Comparison of ENCODE assay signal across 22 cellular contexts in the genomic region with DNA sequence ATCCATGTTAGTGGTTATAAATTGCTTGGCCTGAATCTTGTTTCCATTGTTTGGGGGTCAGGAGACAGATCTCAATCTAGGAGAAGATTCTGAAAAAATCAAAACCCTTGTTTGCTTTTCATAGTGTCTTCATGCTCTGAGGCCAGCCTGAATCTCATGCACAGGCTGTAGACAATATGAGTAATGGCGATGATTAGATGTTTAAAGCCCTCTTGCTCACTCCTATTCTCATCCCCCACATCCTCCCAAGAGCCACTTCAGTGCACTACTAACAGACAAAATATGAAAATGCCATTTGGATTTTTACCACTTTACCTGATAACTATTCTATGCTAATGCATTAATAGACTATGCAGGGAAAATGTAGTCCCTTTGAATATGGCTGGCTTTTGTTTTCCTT.
DNase-seq lines count a peak whose midpoint lies in the region; ATAC-seq and TF ChIP-seq lines count a peak whose summit lies in the region.
"Had no signal": no experiment of that assay in that cellular context is flagged by ENCODE, and none has a peak within 500 bp of the region (broad histone marks: within the 10 kb centered on the region; RNA-seq: fewer than 3 reads in every experiment).

No MANE protein-coding gene starts in this region.

- H2AFZ ChIP-seq in IMR-90 (replicated peaks; ENCODE audit: low read length, poor library complexity), result no peak overlapping the region
- H2AFZ ChIP-seq: PC-9 had no signal

- H2BK20ac ChIP-seq in IMR-90 (ENCODE audit: low read depth, low read length), result no peak overlapping the region

- CTCF ChIA-PET in IMR-90 (lab: Yijun Ruan, JAX), result interaction anchor here (0.7 to 1.4 kb wide), 2 partner anchors 18 to 126 kb away, joined by 4 read pairs; no protein-coding TSS in a partner anchor

- H3K18ac ChIP-seq in IMR-90 (ENCODE audit: low read depth, low read length), result peak overlapping the region; percentile 54; the same call in 1 of the 2 replicates

- H2BK120ac ChIP-seq in IMR-90 (ENCODE audit: low read depth, low read length), result peak overlapping the region; percentile 63; the same call in 1 of the 2 replicates

- H2AK5ac ChIP-seq in IMR-90 (ENCODE audit: low read depth, low read length), result no peak overlapping the region

- POLR2A ChIA-PET in IMR-90 (lab: Charles Lee; ENCODE audit: unreplicated experiment), result no interaction called here

- dilution Hi-C loops in IMR-90 (cut with HindIII; ENCODE audit: low sequenced_read_pairs, unreplicated experiment), result no loop called here

- no peak for TF ChIP-seq CTCF in AG10803 (conservative IDR thresholded peaks at IDR 0.05; ENCODE audit: low read length)
- no peak for TF ChIP-seq CTCF in IMR-90 (conservative IDR thresholded peaks at IDR 0.05; ENCODE audit: low read depth, low read length)
- no peak for TF ChIP-seq CTCF in RWPE2 (IDR thresholded peaks at IDR 0.05; ENCODE audit: poor library complexity, severe bottlenecking)
- TF ChIP-seq CTCF in body of pancreas (IDR thresholded peaks at IDR 0.05), result no peak

- H3K4me3 ChIP-seq in AG10803 (ENCODE audit: low read length) (no peak overlapping the region), IMR-90 (ENCODE audit: insufficient read depth, low read depth, low read length) (no peak overlapping the region), RWPE2 (ENCODE audit: severe bottlenecking) (no peak overlapping the region), body of pancreas (no peak overlapping the region)
- H3K4me3 ChIP-seq: gastroesophageal sphincter, PC-9, right atrium auricular region had no signal

- no peak overlapping the region for H3K56ac ChIP-seq in IMR-90 (ENCODE audit: extremely low read depth, insufficient read depth, low read length)

- 0 out of 2 replicates have a peak overlapping the region, but pooled peaks have one; percentile 23 for H3K14ac ChIP-seq in IMR-90 (replicated peaks; ENCODE audit: low read depth, low read length)

- peaks cover 2% of the 10 kb centered on the region; the same call in 1 of the 2 replicates for H3K9me1 ChIP-seq in IMR-90 (ENCODE audit: insufficient read depth, low read length)

- H4K5ac ChIP-seq in IMR-90 (ENCODE audit: low read depth, low read length), result no peak overlapping the region

- ATAC-seq in IMR-90 (ENCODE audit: low read depth) (peak; percentile 56; the same call in 1 of the 2 replicates), RWPE2 (ENCODE audit: low read depth) (peak; percentile 63; the same call in 2 of the 3 replicates), HG03442 (IDR thresholded peaks at IDR 0.05; ENCODE audit: unreplicated experiment) (no peak), body of pancreas (no peak), HG02840 (IDR thresholded peaks at IDR 0.05; ENCODE audit: low FRiP score, unreplicated experiment) (no peak)
- ATAC-seq: gastroesophageal sphincter had no signal

- H3K79me1 ChIP-seq in IMR-90 (ENCODE audit: low read depth in 1 of 2, low read length in 2 of 2), result no peaks in the 10 kb centered on the region

- in situ Hi-C loops in IMR-90 (cut with MboI; ENCODE audit: low sequenced_read_pairs), result no loop called here

- BruUV-seq in IMR-90 (replicated peaks; lab: Mats Ljungman, UMichigan), result no TSS peak

- H3K4me1 ChIP-seq in IMR-90 (ENCODE audit: control insufficient read depth, insufficient read depth, low read length) (no peaks in the 10 kb centered on the region; the same call in none of the 2 replicates), RWPE2 (ENCODE audit: insufficient read depth, poor library complexity, severe bottlenecking) (no peaks in the 10 kb centered on the region), body of pancreas (peaks cover 6% of the 10 kb centered on the region)
- H3K4me1 ChIP-seq: right atrium auricular region had no signal

- H2BK5ac ChIP-seq in IMR-90 (ENCODE audit: low read depth, low read length, poor library complexity, severe bottlenecking), result no peak overlapping the region

- WGBS in IMR-90 (ENCODE audit: extremely low coverage in 2 of 2, insufficient read length in 1 of 2), 2 experiments, result no CpG with 5 or more reads among the region's 1 CpG
- WGBS in body of pancreas, 2 donors, result 96 to 100% methylated on average over 1 of the region's 1 CpG

- H2BK15ac ChIP-seq in IMR-90 (ENCODE audit: low read depth, low read length), result peak overlapping the region; percentile 41; the same call in 1 of the 3 replicates

- no peak overlapping the region for H3K23ac ChIP-seq in IMR-90 (ENCODE audit: low read depth, low read length)

- no peaks in the 10 kb centered on the region for H3K27me3 ChIP-seq in IMR-90 (ENCODE audit: control insufficient read depth, insufficient read depth, low read length)
- H3K27me3 ChIP-seq in RWPE2 (ENCODE audit: insufficient read depth, poor library complexity, severe bottlenecking), result no peaks in the 10 kb centered on the region
- H3K27me3 ChIP-seq in body of pancreas, result no peaks in the 10 kb centered on the region
- H3K27me3 ChIP-seq: gastroesophageal sphincter, right atrium auricular region had no signal

- H4K20me1 ChIP-seq in IMR-90 (ENCODE audit: insufficient read depth, low read length), result no peaks in the 10 kb centered on the region

- intact Hi-C loops in IMR-90 (cut with micrococcal nuclease), result no loop called here
- intact Hi-C loops in body of pancreas (cut with DNase I), result no loop called here

- H3K4ac ChIP-seq in IMR-90 (ENCODE audit: low read depth, low read length), result 0 out of 2 replicates have a peak overlapping the region, but pooled peaks have one; percentile 40

- H4K91ac ChIP-seq in IMR-90 (ENCODE audit: insufficient read depth, low read depth, low read length), result no peak overlapping the region

- H3K36me3 ChIP-seq in IMR-90 (ENCODE audit: control insufficient read depth, insufficient read depth, low read length), result no peaks in the 10 kb centered on the region
- no peaks in the 10 kb centered on the region for H3K36me3 ChIP-seq in RWPE2 (ENCODE audit: low read depth)
- no peaks in the 10 kb centered on the region for H3K36me3 ChIP-seq in body of pancreas (replicated peaks in 1 of 2; ENCODE audit: insufficient read depth in 1 of 2, low read depth in 2 of 2)
- H3K36me3 ChIP-seq: gastroesophageal sphincter, right atrium auricular region had no signal

- H3K27ac ChIP-seq in IMR-90 (ENCODE audit: insufficient read depth, low read length), result no peak overlapping the region
- H3K27ac ChIP-seq in RWPE2 (ENCODE audit: poor library complexity, severe bottlenecking), result no peak overlapping the region
- H3K27ac ChIP-seq in body of pancreas, result no peak overlapping the region
- H3K27ac ChIP-seq: C4-2B, epithelial cell of prostate, gastroesophageal sphincter, PC-9, right atrium auricular region had no signal

- TF ChIP-seq POLR2A in IMR-90 (IDR thresholded peaks at IDR 0.05; ENCODE audit: low read depth, low read length), result no peak
- no peak for TF ChIP-seq POLR2A in body of pancreas (IDR thresholded peaks at IDR 0.05)

- H3K9ac ChIP-seq in IMR-90 (ENCODE audit: low read depth, low read length), result no peak overlapping the region

- TF ChIP-seq RAD21 in IMR-90 (IDR thresholded peaks at IDR 0.05; ENCODE audit: low read length), result no peak

- H2AK9ac ChIP-seq in IMR-90 (replicated peaks; ENCODE audit: low read depth, low read length, poor library complexity), result no peak overlapping the region

- DNase-seq in AG10803 (ENCODE audit: low read depth) (peak; percentile 35), IMR-90 (peak; percentile 64), RWPE2 (ENCODE audit: low spot score) (no peak), iris pigment epithelial cell (ENCODE audit: low read depth) (peak; percentile 48), body of pancreas (no peak)
- no peak for DNase-seq in stimulated activated CD8-positive, alpha-beta memory T cell treated with anti-CD3 and anti-CD28 coated beads, Interleukin-4, amount 100 ng/mL, for 48 hours
- DNase-seq: activated CD4-positive, alpha-beta memory T cell treated with anti-CD3 and anti-CD28 coated beads for 36 hours; activated gamma-delta T cell treated with Interleukin-2 at 50 U/mL for 16 hours; caudate nucleus; GF-D8; H7; NCI-H1436 treated with DMSO at 0.1 percent for 48 hours; NCI-H2171 treated with DMSO at 0.1 percent for 48 hours; NCI-H748 treated with DMSO at 0.1 percent for 48 hours; occipital lobe; PC-9 had no signal

- H3K9me3 ChIP-seq in IMR-90 (ENCODE audit: control insufficient read depth, insufficient read depth, low read length) (no peaks in the 10 kb centered on the region), RWPE2 (ENCODE audit: severe bottlenecking) (no peaks in the 10 kb centered on the region), body of pancreas (no peaks in the 10 kb centered on the region)
- H3K9me3 ChIP-seq: gastroesophageal sphincter, right atrium auricular region had no signal

- H3K4me2 ChIP-seq in IMR-90 (ENCODE audit: low read depth, low read length), result peak overlapping the region; percentile 36; the same call in 1 of the 2 replicates
- H3K4me2 ChIP-seq: PC-9 had no signal

- H4K8ac ChIP-seq in IMR-90 (ENCODE audit: low read depth in 2 of 2, low read length in 2 of 2), result 0 out of 4 replicates have a peak overlapping the region, but pooled peaks of 1 of the 2 experiments have one; percentile 5

TF ChIP-seq in IMR-90, 13 proteins besides CTCF, POLR2A, EP300 and RAD21:
- TF ChIP-seq NFE2L2 (IDR thresholded peaks at IDR 0.05; ENCODE audit: low read depth, low read length), result no peak
- TF ChIP-seq, protein P1, sequence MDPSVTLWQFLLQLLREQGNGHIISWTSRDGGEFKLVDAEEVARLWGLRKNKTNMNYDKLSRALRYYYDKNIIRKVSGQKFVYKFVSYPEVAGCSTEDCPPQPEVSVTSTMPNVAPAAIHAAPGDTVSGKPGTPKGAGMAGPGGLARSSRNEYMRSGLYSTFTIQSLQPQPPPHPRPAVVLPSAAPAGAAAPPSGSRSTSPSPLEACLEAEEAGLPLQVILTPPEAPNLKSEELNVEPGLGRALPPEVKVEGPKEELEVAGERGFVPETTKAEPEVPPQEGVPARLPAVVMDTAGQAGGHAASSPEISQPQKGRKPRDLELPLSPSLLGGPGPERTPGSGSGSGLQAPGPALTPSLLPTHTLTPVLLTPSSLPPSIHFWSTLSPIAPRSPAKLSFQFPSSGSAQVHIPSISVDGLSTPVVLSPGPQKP (IDR thresholded peaks at IDR 0.05; ENCODE audit: borderline replicate concordance, low read depth, low read length), result no peak

Comparison
In these comparisons a context has a peak if more than half of its experiments do, and no peak if none do; other contexts are left out.
1. DNase-seq: peak in AG10803 (single experiment), IMR-90 (single experiment) and iris pigment epithelial cell (single experiment); none in RWPE2 (single experiment), body of pancreas (0 of 4) and stimulated activated CD8-positive, alpha-beta memory T cell treated with anti-CD3 and anti-CD28 coated beads, Interleukin-4, amount 100 ng/mL, for 48 hours (single experiment).
2. ATAC-seq: peak in IMR-90 (single experiment) and RWPE2 (single experiment); none in HG03442 (single experiment), body of pancreas (single experiment) and HG02840 (single experiment).